In the genomic region with DNA sequence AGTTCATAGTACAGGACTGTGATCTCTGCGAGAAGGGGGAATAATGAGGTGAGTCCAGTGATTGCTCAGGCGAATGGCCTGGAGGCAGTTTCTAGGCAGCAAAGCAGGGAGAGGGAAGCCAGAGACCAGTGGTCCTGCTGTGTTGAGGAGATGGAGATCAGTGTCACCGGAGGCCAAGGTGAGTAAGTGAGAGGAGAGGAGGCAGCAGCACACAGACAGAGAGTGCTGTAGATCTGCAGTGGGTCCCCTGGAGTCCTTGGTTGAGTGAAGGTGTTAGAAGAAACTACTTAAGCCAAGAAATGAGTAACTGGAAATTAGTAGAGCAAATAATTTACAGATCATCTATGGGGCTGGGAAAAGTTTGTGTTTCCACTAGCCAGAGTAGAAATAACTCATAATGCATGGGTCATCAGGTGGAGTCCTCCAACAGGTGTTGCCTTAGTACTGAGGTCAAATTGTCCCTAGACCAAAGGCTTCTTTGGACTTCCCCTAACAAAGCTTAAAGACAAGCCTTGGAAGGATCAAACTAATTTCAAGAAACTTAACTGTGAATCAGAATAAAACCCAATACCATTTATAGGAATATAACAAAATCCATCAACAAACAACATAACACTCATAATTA, we compare ENCODE assay signal across 32 cellular contexts. TPM values are rescaled to one million over a fixed set of nuclear protein-coding genes. Genes with fewer than 3 reads are reported as not detected.
DNase-seq lines count a peak whose midpoint lies in the region; ATAC-seq and TF ChIP-seq lines count a peak whose summit lies in the region.
"Had no signal": no experiment of that assay in that cellular context is flagged by ENCODE, and none has a peak within 500 bp of the region (broad histone marks: within the 10 kb centered on the region; RNA-seq: fewer than 3 reads in every experiment).

No MANE protein-coding gene starts in this region.

- DNase-seq in activated naive CD4-positive, alpha-beta T cell treated with anti-CD3 and anti-CD28 coated beads, Interleukin-2, amount 50 U/mL, for 72 hours (ENCODE audit: low spot score in 2 of 2) = peak in 1 of 2 donors; percentile 14
- DNase-seq in activated naive CD4-positive, alpha-beta T cell treated with anti-CD3 and anti-CD28 coated beads, Interleukin-2, amount 50 U/mL, for 16 hours = no peak
- DNase-seq in NCI-H146 treated with DMSO at 0.1 percent for 48 hours (lab: John Stamatoyannopoulos, UW; ENCODE audit: unreplicated experiment) (peak; percentile 59), endothelial cell (ENCODE audit: low spot score) (no peak), T-helper 17 cell (no peak)
- no peak for DNase-seq in stimulated activated naive CD8-positive, alpha-beta T cell treated with anti-CD3 and anti-CD28 coated beads, Interleukin-15, amount 100 ng/mL, for 72 hours
- DNase-seq: activated CD4-positive, CD25-positive, alpha-beta regulatory T cell treated with anti-CD3 and anti-CD28 coated beads, Interleukin-2, amount 50 U/mL, for 72 hours; activated gamma-delta T cell treated with Interleukin-2 at 50 U/mL for 16 hours; activated T-cell treated with anti-CD3 and anti-CD28 coated beads, Interleukin-2, amount 50 U/mL, for 24 hours; anterior cingulate cortex; BE2C; DMS 273 treated with DMSO at 0.1 percent for 48 hours; effector CD4-positive, alpha-beta T cell; EL; left ventricle myocardium superior; NCI-H1436 treated with DMSO at 0.1 percent for 48 hours; NCI-H2107; NCI-H345; pancreas; PC-9; Right ventricle myocardium superior; tibial artery had no signal

- H3K9me3 ChIP-seq in T-helper 17 cell (ENCODE audit: control insufficient read depth, low read length, poor library complexity, severe bottlenecking) = no peaks in the 10 kb centered on the region
- H3K9me3 ChIP-seq: BE2C, pancreas, tibial artery had no signal

- H3K4me3 Mint-ChIP-seq in endothelial cell (ENCODE audit: unreplicated experiment) (peak overlapping the region; percentile 4), T-helper 17 cell (no peak overlapping the region)
- H3K4me3 Mint-ChIP-seq in stimulated activated naive CD8-positive, alpha-beta T cell treated with anti-CD3 and anti-CD28 coated beads, Interleukin-15, amount 100 ng/mL, for 72 hours = peak overlapping the region in 1 of 2 donors; percentile 13
- H3K4me3 Mint-ChIP-seq: activated T-cell treated with anti-CD3 and anti-CD28 coated beads, Interleukin-2, amount 50 U/mL, for 24 hours; neural crest cell had no signal

- peak; percentile 70 to 89 for ATAC-seq in activated naive CD4-positive, alpha-beta T cell treated with anti-CD3 and anti-CD28 coated beads, Interleukin-2, amount 50 U/mL, for 72 hours
- peak; percentile 71 for ATAC-seq in stimulated activated naive CD8-positive, alpha-beta T cell treated with anti-CD3 and anti-CD28 coated beads, Interleukin-15, amount 100 ng/mL, for 72 hours
- ATAC-seq in T-helper 17 cell = no peak
- ATAC-seq in HG03095 (IDR thresholded peaks at IDR 0.05; ENCODE audit: unreplicated experiment) = no peak
- ATAC-seq: left ventricle myocardium superior, pancreas had no signal

- peak overlapping the region; percentile 2 to 94 for H3K27ac Mint-ChIP-seq in activated naive CD4-positive, alpha-beta T cell treated with anti-CD3 and anti-CD28 coated beads, Interleukin-2, amount 50 U/mL, for 72 hours
- H3K27ac Mint-ChIP-seq in endothelial cell (ENCODE audit: unreplicated experiment) (no peak overlapping the region), T-helper 17 cell (no peak overlapping the region)
- H3K27ac Mint-ChIP-seq in stimulated activated naive CD8-positive, alpha-beta T cell treated with anti-CD3 and anti-CD28 coated beads, Interleukin-15, amount 100 ng/mL, for 72 hours = peak overlapping the region in 1 of 2 donors; percentile 77
- H3K27ac Mint-ChIP-seq: activated T-cell treated with anti-CD3 and anti-CD28 coated beads, Interleukin-2, amount 50 U/mL, for 24 hours had no signal

- peaks cover 34 to 39% of the 10 kb centered on the region in 2 donors for H3K36me3 Mint-ChIP-seq in activated naive CD4-positive, alpha-beta T cell treated with anti-CD3 and anti-CD28 coated beads, Interleukin-2, amount 50 U/mL, for 72 hours
- H3K36me3 Mint-ChIP-seq in endothelial cell (ENCODE audit: low read depth, unreplicated experiment) (peaks cover 24% of the 10 kb centered on the region), T-helper 17 cell (ENCODE audit: low read depth) (peaks cover 12% of the 10 kb centered on the region)

- TF ChIP-seq CTCF in endothelial cell (IDR thresholded peaks at IDR 0.05; ENCODE audit: unreplicated experiment) = no peak

- H3K4me1 Mint-ChIP-seq in endothelial cell (ENCODE audit: unreplicated experiment) (no peaks in the 10 kb centered on the region), T-helper 17 cell (no peaks in the 10 kb centered on the region)
- H3K4me1 Mint-ChIP-seq in stimulated activated naive CD8-positive, alpha-beta T cell treated with anti-CD3 and anti-CD28 coated beads, Interleukin-15, amount 100 ng/mL, for 72 hours = no peaks in the 10 kb centered on the region

- H3K27me3 Mint-ChIP-seq in endothelial cell (ENCODE audit: unreplicated experiment) = peaks cover 12% of the 10 kb centered on the region
- no peaks in the 10 kb centered on the region for H3K27me3 Mint-ChIP-seq in stimulated activated naive CD8-positive, alpha-beta T cell treated with anti-CD3 and anti-CD28 coated beads, Interleukin-15, amount 100 ng/mL, for 72 hours
- no peaks in the 10 kb centered on the region for H3K27me3 Mint-ChIP-seq in T-helper 17 cell
- H3K27me3 Mint-ChIP-seq: activated T-cell treated with anti-CD3 and anti-CD28 coated beads, Interleukin-2, amount 50 U/mL, for 24 hours had no signal

- peaks cover 0 to 15% of the 10 kb centered on the region in 2 donors for H3K9me3 Mint-ChIP-seq in activated naive CD4-positive, alpha-beta T cell treated with anti-CD3 and anti-CD28 coated beads, Interleukin-2, amount 50 U/mL, for 72 hours
- H3K9me3 Mint-ChIP-seq in endothelial cell (ENCODE audit: unreplicated experiment) = no peaks in the 10 kb centered on the region
- H3K9me3 Mint-ChIP-seq in stimulated activated naive CD8-positive, alpha-beta T cell treated with anti-CD3 and anti-CD28 coated beads, Interleukin-15, amount 100 ng/mL, for 72 hours = peaks cover 0 to 5% of the 10 kb centered on the region in 2 donors
- H3K9me3 Mint-ChIP-seq: activated T-cell treated with anti-CD3 and anti-CD28 coated beads, Interleukin-2, amount 50 U/mL, for 24 hours had no signal

RNA-seq across cellular contexts. Expression of gene HEBP2, which starts 13.6 kb away (rescaled TPM):
- total RNA-seq in activated naive CD4-positive, alpha-beta T cell treated with anti-CD3 and anti-CD28 coated beads, Interleukin-2, amount 50 U/mL, for 72 hours = 10 to 100 TPM; 30.9 to 34.0 TPM
- 30.1 TPM for total RNA-seq in endothelial cell (ENCODE audit: unreplicated experiment)
- 10 to 100 TPM; 32.9 to 50.4 TPM for total RNA-seq in T-helper 17 cell

RNA-seq across cellular contexts. Expression of gene SMIM28, which starts 39.9 kb away (rescaled TPM):
- not detected for total RNA-seq in activated naive CD4-positive, alpha-beta T cell treated with anti-CD3 and anti-CD28 coated beads, Interleukin-2, amount 50 U/mL, for 72 hours
- total RNA-seq in endothelial cell (ENCODE audit: unreplicated experiment) = not detected
- not detected for total RNA-seq in T-helper 17 cell
- total RNA-seq: bronchial epithelial cell; epithelial cell of proximal tubule; glomerular endothelial cell; H4; HT-29; left ventricle myocardium superior; mesenteric fat pad; neural crest cell; pancreas; PC-9; Right ventricle myocardium superior; smooth muscle cell; T-helper 2 cell treated with Interferon-gamma antibody and Interleukin-4, amounts not matched to agents 100 ng/mL and 5 ng/mL, for 36 hours had no signal

Comparison
In these comparisons a context has a peak if more than half of its experiments do, and no peak if none do; other contexts are left out.
1. ATAC-seq: peak in activated naive CD4-positive, alpha-beta T cell treated with anti-CD3 and anti-CD28 coated beads, Interleukin-2, amount 50 U/mL, for 72 hours (2 of 2) and stimulated activated naive CD8-positive, alpha-beta T cell treated with anti-CD3 and anti-CD28 coated beads, Interleukin-15, amount 100 ng/mL, for 72 hours (single experiment); none in T-helper 17 cell (single experiment) and HG03095 (single experiment).
2. H3K27ac Mint-ChIP-seq: peak in activated naive CD4-positive, alpha-beta T cell treated with anti-CD3 and anti-CD28 coated beads, Interleukin-2, amount 50 U/mL, for 72 hours (2 of 2); none in endothelial cell (single experiment) and T-helper 17 cell (single experiment).